ENCODE assay signal across 8 cellular contexts in the genomic region with DNA sequence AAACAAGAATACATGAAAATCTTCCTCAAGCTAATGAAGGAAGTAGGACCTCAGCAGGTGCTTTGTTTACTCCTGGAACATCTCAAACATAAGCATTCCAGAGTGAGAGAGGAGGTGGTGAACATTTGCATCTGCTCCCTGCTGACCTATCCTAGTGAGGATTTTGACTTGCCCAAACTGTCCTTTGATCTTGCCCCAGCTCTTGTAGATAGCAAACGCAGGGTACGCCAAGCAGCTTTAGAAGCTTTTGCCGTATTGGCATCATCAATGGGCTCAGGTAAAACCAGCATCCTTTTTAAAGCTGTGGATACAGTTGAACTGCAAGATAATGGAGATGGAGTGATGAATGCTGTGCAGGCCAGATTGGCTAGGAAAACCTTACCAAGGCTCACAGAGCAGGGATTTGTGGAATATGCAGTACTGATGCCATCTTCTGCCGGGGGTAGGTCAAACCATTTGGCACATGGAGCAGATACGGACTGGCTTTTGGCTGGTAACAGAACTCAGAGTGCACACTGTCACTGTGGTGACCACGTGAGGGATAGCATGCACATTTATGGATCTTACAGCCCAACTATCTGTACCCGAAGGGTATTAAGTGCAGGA. TPM values are rescaled to one million over a fixed set of nuclear protein-coding genes. Genes with fewer than 3 reads are reported as not detected.
DNase-seq lines count a peak whose midpoint lies in the region; ATAC-seq and TF ChIP-seq lines count a peak whose summit lies in the region.

No MANE protein-coding gene starts in this region.

- H3K9me3 ChIP-seq in RWPE2 (ENCODE audit: severe bottlenecking) = no peaks in the 10 kb centered on the region
- H3K9me3 ChIP-seq in right cardiac atrium (ENCODE audit: control insufficient read depth, low read length) = no peaks in the 10 kb centered on the region
- H3K9me3 ChIP-seq in stomach = no peaks in the 10 kb centered on the region

- no peaks in the 10 kb centered on the region for H3K27me3 ChIP-seq in RWPE2 (ENCODE audit: insufficient read depth, poor library complexity, severe bottlenecking)
- H3K27me3 ChIP-seq in right cardiac atrium (ENCODE audit: control insufficient read depth, insufficient read depth) = no peaks in the 10 kb centered on the region
- H3K27me3 ChIP-seq in stomach = no peaks in the 10 kb centered on the region

- intact Hi-C loops in right cardiac atrium (cut with DNase I) (loop anchor here in 3 of 4 donors (5.0 to 10.0 kb wide), 4 partner anchors 49 to 171 kb away; a partner anchor contains a TSS), stomach (cut with DNase I; ENCODE audit: low total_unique reads) (no loop called here)

- H3K4me1 Mint-ChIP-seq in activated CD4-positive, alpha-beta T cell treated with anti-CD3 and anti-CD28 coated beads, Interleukin-2, amount 10 ng/mL, durations not matched to agents 7 days and 5 days = peaks cover 64% of the 10 kb centered on the region

- TF ChIP-seq EP300 in stomach (IDR thresholded peaks at IDR 0.05) = no peak

- H3K4me1 ChIP-seq in RWPE2 (ENCODE audit: insufficient read depth, poor library complexity, severe bottlenecking) = peaks cover 12% of the 10 kb centered on the region
- no peaks in the 10 kb centered on the region for H3K4me1 ChIP-seq in right cardiac atrium (ENCODE audit: control insufficient read depth, insufficient read depth, low read length)
- H3K4me1 ChIP-seq in stomach = peaks cover 40 to 84% (median 71%) of the 10 kb centered on the region in 4 donors

- H3K9me3 Mint-ChIP-seq in activated CD4-positive, alpha-beta T cell treated with anti-CD3 and anti-CD28 coated beads, Interleukin-2, amount 10 ng/mL, durations not matched to agents 7 days and 5 days = peaks cover 19% of the 10 kb centered on the region

- WGBS in right cardiac atrium = 15% methylated on average over 7 of the region's 7 CpGs
- 9 to 32% (median 13%) methylated on average over 7 of the region's 7 CpGs for WGBS in stomach, 5 donors

- H3K27ac ChIP-seq in RWPE2 (ENCODE audit: poor library complexity, severe bottlenecking) = no peak overlapping the region
- no peak overlapping the region for H3K27ac ChIP-seq in right cardiac atrium (ENCODE audit: low read length)
- H3K27ac ChIP-seq in stomach = peak overlapping the region in 1 of 5 donors; percentile 91

- no peak overlapping the region for H3K4me3 Mint-ChIP-seq in activated CD4-positive, alpha-beta T cell treated with anti-CD3 and anti-CD28 coated beads, Interleukin-2, amount 10 ng/mL, durations not matched to agents 7 days and 5 days

- no peaks in the 10 kb centered on the region for H3K27me3 Mint-ChIP-seq in activated CD4-positive, alpha-beta T cell treated with anti-CD3 and anti-CD28 coated beads, Interleukin-2, amount 10 ng/mL, durations not matched to agents 7 days and 5 days

- POLR2A ChIA-PET in activated CD4-positive, alpha-beta T cell treated with anti-CD3 and anti-CD28 coated beads, Interleukin-2, amount 10 ng/mL, durations not matched to agents 7 days and 5 days (lab: Charles Lee) = no interaction called here

- TF ChIP-seq CTCF in RWPE2 (IDR thresholded peaks at IDR 0.05; ENCODE audit: poor library complexity, severe bottlenecking) = no peak
- no peak for TF ChIP-seq CTCF in stomach (IDR thresholded peaks at IDR 0.05)

- ATAC-seq in RWPE2 (ENCODE audit: low read depth) (no peak), right cardiac atrium (no peak), HG02759 (IDR thresholded peaks at IDR 0.05; ENCODE audit: unreplicated experiment) (no peak)

- H3K27ac Mint-ChIP-seq in activated CD4-positive, alpha-beta T cell treated with anti-CD3 and anti-CD28 coated beads, Interleukin-2, amount 10 ng/mL, durations not matched to agents 7 days and 5 days = no peak overlapping the region

- no peak for TF ChIP-seq POLR2A in stomach (IDR thresholded peaks at IDR 0.05)

- 0 out of 2 replicates have a peak, but pooled peaks cover 16% of the 10 kb centered on the region for H3K36me3 ChIP-seq in RWPE2 (ENCODE audit: low read depth)
- no peaks in the 10 kb centered on the region for H3K36me3 ChIP-seq in stomach

- H3K4me3 ChIP-seq in RWPE2 (ENCODE audit: severe bottlenecking) (peak overlapping the region; percentile 63), right cardiac atrium (ENCODE audit: low read length) (peak overlapping the region; percentile 76), stomach (peak overlapping the region; percentile 74 to 98 (median 89))

- peak; percentile 7 for DNase-seq in activated CD4-positive, alpha-beta T cell treated with anti-CD3 and anti-CD28 coated beads, Interleukin-2, amount 10 ng/mL, durations not matched to agents 7 days and 5 days
- no peak for DNase-seq in activated CD4-positive, alpha-beta T cell treated with anti-CD3 and anti-CD28 coated beads, Interleukin-2, amount 50 U/mL, for 1 hour
- DNase-seq in RWPE2 (ENCODE audit: low spot score) (no peak), right cardiac atrium (peak in 1 of 3 donors; percentile 45), stomach (no peak), occipital lobe (lab: John Stamatoyannopoulos, UW) (no peak)
- no peak for DNase-seq in activated CD4-positive, alpha-beta T cell treated with anti-CD3 and anti-CD28 coated beads, Interleukin-2, amount 50 U/mL, for 48 hours

- CTCF ChIA-PET in activated CD4-positive, alpha-beta T cell treated with anti-CD3 and anti-CD28 coated beads, Interleukin-2, amount 10 ng/mL, durations not matched to agents 7 days and 5 days (lab: Charles Lee) = no interaction called here

- H3K36me3 Mint-ChIP-seq in activated CD4-positive, alpha-beta T cell treated with anti-CD3 and anti-CD28 coated beads, Interleukin-2, amount 10 ng/mL, durations not matched to agents 7 days and 5 days (ENCODE audit: low read depth) = peaks cover 42% of the 10 kb centered on the region

RNA-seq across cellular contexts. Expression of a gene that starts 1.9 kb away (rescaled TPM):
- 1 to 10 TPM; 8.4 to 8.7 TPM for total RNA-seq in activated CD4-positive, alpha-beta T cell treated with anti-CD3 and anti-CD28 coated beads, Interleukin-2, amount 10 ng/mL, durations not matched to agents 7 days and 5 days
- total RNA-seq in right cardiac atrium (10 to 100 TPM; 18.4 to 26.0 (median 19.6) TPM), stomach (10 to 100 TPM in 4 of 5 donors, 1 to 10 TPM in 1; 2.9 to 58.0 (median 25.8) TPM), occipital lobe (91.1 TPM)
- polyA plus RNA-seq in right cardiac atrium (7.1 TPM), stomach (1 to 10 TPM; 2.6 to 5.5 (median 3.8) TPM)

RNA-seq across cellular contexts. Expression of a gene that starts 2.1 kb away (rescaled TPM):
- 10 to 100 TPM; 16.8 to 17.6 TPM for total RNA-seq in activated CD4-positive, alpha-beta T cell treated with anti-CD3 and anti-CD28 coated beads, Interleukin-2, amount 10 ng/mL, durations not matched to agents 7 days and 5 days
- total RNA-seq in right cardiac atrium (10 to 100 TPM in 3 of 4 donors, 1 to 10 TPM in 1; 9.4 to 13.0 (median 12.3) TPM), stomach (10 to 100 TPM in 3 of 5 donors, 1 to 10 TPM in 2; 5.2 to 20.6 (median 13.4) TPM), occipital lobe (56.0 TPM)
- polyA plus RNA-seq in right cardiac atrium (3.4 TPM), stomach (1 to 10 TPM; 1.5 to 2.1 (median 1.7) TPM)
